12 cellular contexts compared by ENCODE assay signal in the genomic region with DNA sequence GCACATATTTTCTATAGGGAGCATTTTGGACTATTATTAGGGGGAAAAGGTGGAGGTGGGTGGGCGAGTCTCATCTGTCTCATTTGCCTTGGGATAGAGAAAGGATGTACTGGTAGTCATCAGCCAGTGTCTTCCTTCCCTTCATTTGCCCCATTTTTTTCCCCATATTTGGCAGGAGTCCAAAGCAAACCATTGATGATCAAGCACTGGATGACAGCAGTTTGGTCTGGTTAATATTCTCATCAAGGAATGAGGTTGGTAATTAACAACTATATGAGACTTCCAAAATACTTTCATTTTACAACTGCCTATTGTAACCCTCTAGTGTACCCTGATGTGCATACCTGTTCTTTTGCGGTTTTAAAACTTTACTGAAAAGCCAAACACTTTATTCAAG. TPM values are rescaled to one million over a fixed set of nuclear protein-coding genes. Genes with fewer than 3 reads are reported as not detected.
DNase-seq lines count a peak whose midpoint lies in the region; ATAC-seq and TF ChIP-seq lines count a peak whose summit lies in the region.
"Had no signal": no experiment of that assay in that cellular context is flagged by ENCODE, and none has a peak within 500 bp of the region (broad histone marks: within the 10 kb centered on the region; RNA-seq: fewer than 3 reads in every experiment).

No MANE protein-coding gene starts in this region.

- H3K4me3 ChIP-seq in Caco-2 (ENCODE audit: low read depth, low read length), result no peak overlapping the region
- no peak overlapping the region for H3K4me3 ChIP-seq in GM23338
- H3K4me3 ChIP-seq in epithelial cell of esophagus (ENCODE audit: low read length), result no peak overlapping the region
- no peak overlapping the region for H3K4me3 ChIP-seq in trophoblast cell (ENCODE audit: low read depth, low read length)
- H3K4me3 ChIP-seq: GM23248, Peyer's patch had no signal

- no peaks in the 10 kb centered on the region for H3F3A ChIP-seq in GM23338 (replicated peaks; ENCODE audit: low read depth)

- H3K27me3 Mint-ChIP-seq in Caco-2 (ENCODE audit: insufficient read depth, unreplicated experiment), result no peaks in the 10 kb centered on the region
- peaks cover 2% of the 10 kb centered on the region for H3K27me3 Mint-ChIP-seq in GM23338 (ENCODE audit: insufficient read depth, low read depth, poor library complexity)

- H3K27ac ChIP-seq in GM23338 (ENCODE audit: low read depth), result no peak overlapping the region
- peak overlapping the region; percentile 62 for H3K27ac ChIP-seq in trophoblast cell (ENCODE audit: low read depth, low read length)
- H3K27ac ChIP-seq: GM23248, Peyer's patch had no signal

- no TSS peak for BruUV-seq in Caco-2 (replicated peaks; lab: Mats Ljungman, UMichigan)

- no peaks in the 10 kb centered on the region for H3K27me3 ChIP-seq in Caco-2 (replicated peaks; ENCODE audit: control insufficient read depth, insufficient read depth, low read length)
- no peaks in the 10 kb centered on the region for H3K27me3 ChIP-seq in GM23338 (ENCODE audit: insufficient read depth)
- H3K27me3 ChIP-seq in trophoblast cell (ENCODE audit: insufficient read depth, low read length), result no peaks in the 10 kb centered on the region
- H3K27me3 ChIP-seq: Peyer's patch had no signal

- H3K79me2 ChIP-seq in GM23338 (replicated peaks; ENCODE audit: insufficient read depth), result no peaks in the 10 kb centered on the region
- no peaks in the 10 kb centered on the region for H3K79me2 ChIP-seq in trophoblast cell (ENCODE audit: control insufficient read depth, insufficient read depth, low read length, poor library complexity)

- CTCF ChIA-PET in Caco-2 (lab: Charles Lee), result interaction anchor here (0.6 to 1.3 kb wide), 2 partner anchors 31 to 95 kb away, joined by 5 to 6 read pairs; no protein-coding TSS in a partner anchor

- H3K18ac ChIP-seq in trophoblast cell (ENCODE audit: low read length), result peak overlapping the region; percentile 17

- no peaks in the 10 kb centered on the region for H4K20me1 ChIP-seq in GM23338 (replicated peaks; ENCODE audit: insufficient read depth)

- peaks cover 12% of the 10 kb centered on the region; the same call in 1 of the 2 replicates for H3K9me2 ChIP-seq in GM23338 (ENCODE audit: insufficient read depth)

- H3K36me3 ChIP-seq in Caco-2 (ENCODE audit: control insufficient read depth, insufficient read depth, low read length) (no peaks in the 10 kb centered on the region), GM23338 (ENCODE audit: insufficient read depth) (peaks cover 3% of the 10 kb centered on the region; the same call in 1 of the 2 replicates), trophoblast cell (ENCODE audit: control insufficient read depth in 1 of 2, insufficient read depth in 2 of 2, low read length in 2 of 2) (peaks cover 0 to 2% of the 10 kb centered on the region in 2 experiments)
- H3K36me3 ChIP-seq: Peyer's patch had no signal

- H3K79me1 ChIP-seq in trophoblast cell (ENCODE audit: low read length), result peaks cover 9% of the 10 kb centered on the region

- H3K36me3 Mint-ChIP-seq in Caco-2 (ENCODE audit: insufficient read depth, unreplicated experiment) (no peaks in the 10 kb centered on the region), GM23338 (ENCODE audit: low read depth) (peaks cover 8% of the 10 kb centered on the region; the same call in 2 of the 3 replicates)

- peak overlapping the region; percentile 75 for H3K27ac Mint-ChIP-seq in Caco-2 (ENCODE audit: unreplicated experiment)
- H3K27ac Mint-ChIP-seq in GM23338, result no peak overlapping the region

- H2AK5ac ChIP-seq in trophoblast cell (ENCODE audit: low read length), result peak overlapping the region; percentile 51

- H4K12ac ChIP-seq in trophoblast cell (ENCODE audit: low read depth, low read length), result no peak overlapping the region

- H4K8ac ChIP-seq in trophoblast cell (ENCODE audit: low read depth, low read length), result peak overlapping the region; percentile 11

- no CpG with 5 or more reads among the region's 2 CpGs for WGBS in trophoblast cell (ENCODE audit: extremely low coverage, insufficient coverage, insufficient read length)

- no peak overlapping the region for H3K9ac ChIP-seq in trophoblast cell (ENCODE audit: low read length)
- H3K9ac ChIP-seq: GM23248 had no signal

- H3K9me3 Mint-ChIP-seq in Caco-2 (ENCODE audit: unreplicated experiment), result peaks cover 2% of the 10 kb centered on the region
- H3K9me3 Mint-ChIP-seq in GM23338, result peaks cover 28% of the 10 kb centered on the region

- peak overlapping the region; percentile 19 for H4K91ac ChIP-seq in trophoblast cell (ENCODE audit: low read depth, low read length)

- peak overlapping the region; percentile 69 for H2BK12ac ChIP-seq in trophoblast cell (ENCODE audit: low read length)

- intact Hi-C loops in Caco-2 (cut with micrococcal nuclease; ENCODE audit: unreplicated experiment), result loop anchor here (1.0 kb wide), 2 partner anchors 54 to 94 kb away; no protein-coding TSS in a partner anchor

- TF ChIP-seq CTCF in Caco-2 (IDR thresholded peaks at IDR 0.05; ENCODE audit: insufficient read depth in 1 of 2, low read depth in 1 of 2, low read length in 1 of 2, severe bottlenecking in 1 of 2, unreplicated experiment in 1 of 2), result no peak
- no peak for TF ChIP-seq CTCF in GM23338 (conservative IDR thresholded peaks at IDR 0.05; ENCODE audit: low read depth in 2 of 2)
- no peak for TF ChIP-seq CTCF in epithelial cell of esophagus (IDR thresholded peaks at IDR 0.05; ENCODE audit: insufficient read depth, low read depth, low read length, missing control alignments)

- peak overlapping the region; percentile 50 for H2BK5ac ChIP-seq in trophoblast cell (ENCODE audit: low read depth, low read length, poor library complexity)

- no peak overlapping the region for H3K23ac ChIP-seq in trophoblast cell (ENCODE audit: low read length)

- no peak for ATAC-seq in GM23338
- no peak for ATAC-seq in HG03108 (IDR thresholded peaks at IDR 0.05; ENCODE audit: unreplicated experiment)

- DNase-seq in Caco-2 (no peak), GM23338 (ENCODE audit: low spot score) (no peak), epithelial cell of esophagus (ENCODE audit: low read depth) (peak; percentile 29), trophoblast cell (no peak), HK-2 (ENCODE audit: unreplicated experiment) (no peak)
- DNase-seq in effector CD8-positive, alpha-beta T cell (lab: John Stamatoyannopoulos, UW), result no peak
- DNase-seq: C1 segment of cervical spinal cord, GM23248, NCI-H82, Peyer's patch, Right ventricle myocardium superior had no signal

- H3K4me3 Mint-ChIP-seq in Caco-2 (ENCODE audit: unreplicated experiment), result no peak overlapping the region
- H3K4me3 Mint-ChIP-seq in GM23338, result no peak overlapping the region

- H3K4me1 Mint-ChIP-seq in Caco-2 (ENCODE audit: low read depth, unreplicated experiment), result peaks cover 17% of the 10 kb centered on the region
- H3K4me1 Mint-ChIP-seq in GM23338, result peaks cover 16% of the 10 kb centered on the region

- H3K4me1 ChIP-seq in Caco-2, result peaks cover 14% of the 10 kb centered on the region
- no peaks in the 10 kb centered on the region; the same call in 1 of the 2 replicates for H3K4me1 ChIP-seq in GM23338 (ENCODE audit: insufficient read depth)
- peaks cover 8 to 16% of the 10 kb centered on the region in 2 experiments for H3K4me1 ChIP-seq in trophoblast cell (ENCODE audit: control insufficient read depth in 1 of 2, insufficient read depth in 2 of 2, low read length in 2 of 2)
- H3K4me1 ChIP-seq: Peyer's patch had no signal

- peak overlapping the region; percentile 64 for H3K14ac ChIP-seq in trophoblast cell (ENCODE audit: low read length)

- POLR2A ChIA-PET in Caco-2 (lab: Charles Lee), result interaction anchor here (0.5 to 0.9 kb wide), 2 partner anchors 54 to 698 kb away, joined by 3 to 4 read pairs; no protein-coding TSS in a partner anchor

- peak overlapping the region; percentile 73 for H2BK120ac ChIP-seq in trophoblast cell (ENCODE audit: insufficient read depth, low read length, poor library complexity)

- no peak overlapping the region for H3K4me2 ChIP-seq in GM23338
- H3K4me2 ChIP-seq in trophoblast cell (ENCODE audit: low read length), result peak overlapping the region; percentile 11

- H3K4ac ChIP-seq in trophoblast cell (ENCODE audit: low read depth, low read length), result peak overlapping the region; percentile 25

- H2AFZ ChIP-seq in GM23338, result peak overlapping the region; percentile 20
- no peak overlapping the region for H2AFZ ChIP-seq in trophoblast cell (ENCODE audit: insufficient read depth, low read length, poor library complexity)
- H2AFZ ChIP-seq: GM23248 had no signal

- H3K9me3 ChIP-seq in Caco-2 (no peaks in the 10 kb centered on the region), trophoblast cell (ENCODE audit: insufficient read depth, low read depth, low read length) (peaks cover 2% of the 10 kb centered on the region)
- H3K9me3 ChIP-seq: Peyer's patch had no signal

TF ChIP-seq in GM23338, 12 proteins besides CTCF, POLR2A, EP300 and RAD21 (continues in another document):
- TF ChIP-seq CREB1 (CRISPR knock-in tag; IDR thresholded peaks at IDR 0.05; ENCODE audit: low read depth) (no peak), POLR2AphosphoS5 (IDR thresholded peaks at IDR 0.05; ENCODE audit: low read depth) (no peak)
- TF ChIP-seq, protein P1, sequence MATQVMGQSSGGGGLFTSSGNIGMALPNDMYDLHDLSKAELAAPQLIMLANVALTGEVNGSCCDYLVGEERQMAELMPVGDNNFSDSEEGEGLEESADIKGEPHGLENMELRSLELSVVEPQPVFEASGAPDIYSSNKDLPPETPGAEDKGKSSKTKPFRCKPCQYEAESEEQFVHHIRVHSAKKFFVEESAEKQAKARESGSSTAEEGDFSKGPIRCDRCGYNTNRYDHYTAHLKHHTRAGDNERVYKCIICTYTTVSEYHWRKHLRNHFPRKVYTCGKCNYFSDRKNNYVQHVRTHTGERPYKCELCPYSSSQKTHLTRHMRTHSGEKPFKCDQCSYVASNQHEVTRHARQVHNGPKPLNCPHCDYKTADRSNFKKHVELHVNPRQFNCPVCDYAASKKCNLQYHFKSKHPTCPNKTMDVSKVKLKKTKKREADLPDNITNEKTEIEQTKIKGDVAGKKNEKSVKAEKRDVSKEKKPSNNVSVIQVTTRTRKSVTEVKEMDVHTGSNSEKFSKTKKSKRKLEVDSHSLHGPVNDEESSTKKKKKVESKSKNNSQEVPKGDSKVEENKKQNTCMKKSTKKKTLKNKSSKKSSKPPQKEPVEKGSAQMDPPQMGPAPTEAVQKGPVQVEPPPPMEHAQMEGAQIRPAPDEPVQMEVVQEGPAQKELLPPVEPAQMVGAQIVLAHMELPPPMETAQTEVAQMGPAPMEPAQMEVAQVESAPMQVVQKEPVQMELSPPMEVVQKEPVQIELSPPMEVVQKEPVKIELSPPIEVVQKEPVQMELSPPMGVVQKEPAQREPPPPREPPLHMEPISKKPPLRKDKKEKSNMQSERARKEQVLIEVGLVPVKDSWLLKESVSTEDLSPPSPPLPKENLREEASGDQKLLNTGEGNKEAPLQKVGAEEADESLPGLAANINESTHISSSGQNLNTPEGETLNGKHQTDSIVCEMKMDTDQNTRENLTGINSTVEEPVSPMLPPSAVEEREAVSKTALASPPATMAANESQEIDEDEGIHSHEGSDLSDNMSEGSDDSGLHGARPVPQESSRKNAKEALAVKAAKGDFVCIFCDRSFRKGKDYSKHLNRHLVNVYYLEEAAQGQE (IDR thresholded peaks at IDR 0.05; ENCODE audit: unreplicated experiment), result no peak

RNA-seq across cellular contexts. Expression of gene IGFBP7, which starts 22.6 kb away (rescaled TPM):
- 37.1 and 40.4 TPM in 2 replicates for total RNA-seq in Caco-2 (2022)
- total RNA-seq in GM23338 (2014; rRNA removed; shearing (Covaris generic)), result 0.49 TPM in 1 of 2 replicates, not detected in the other
- polyA plus RNA-seq in GM23338 (2016; fragmentation: Nextera tagmentation; extraction: Ambion mirVana), result 7.9 and 13.2 TPM in 2 replicates
- polyA plus RNA-seq in trophoblast cell (2013), result 821 and 869 TPM in 2 replicates

Comparison
In these comparisons a context has a peak if more than half of its experiments do, and no peak if none do; other contexts are left out.
1. RNA of gene IGFBP7, which starts 22.6 kb away (total RNA-seq): 37.1 to 40.4 TPM in Caco-2; 0.49 TPM in GM23338; every median in the first group is over 10 times any median in the second.